22 cellular contexts compared by ENCODE assay signal in the genomic region with DNA sequence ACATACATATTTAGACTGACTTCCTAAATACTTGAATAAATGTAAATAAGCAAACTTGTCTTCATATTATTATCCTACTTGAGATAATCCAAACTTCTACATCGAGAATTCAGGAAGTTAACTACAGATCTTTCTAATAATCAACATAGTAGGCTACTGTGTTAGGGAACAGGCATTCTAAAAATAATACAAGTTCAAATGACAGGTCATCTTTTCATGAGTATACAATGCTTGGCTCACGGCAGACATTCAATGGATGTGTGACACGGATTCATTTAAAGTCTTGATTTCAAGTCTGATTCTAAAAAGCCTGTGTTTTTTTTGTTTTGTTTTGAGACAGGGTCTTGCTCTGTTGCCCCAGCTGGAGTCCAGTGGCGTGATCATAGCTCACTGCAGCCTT.
A peak's percentile ranks its signal among the peaks of the same experiment; 100 is the strongest.
DNase-seq lines count a peak whose midpoint lies in the region; ATAC-seq, FAIRE-seq and TF ChIP-seq lines count a peak whose summit lies in the region.
"Had no signal": no experiment of that assay in that cellular context is flagged by ENCODE, and none has a peak within 500 bp of the region (broad histone marks: within the 10 kb centered on the region; RNA-seq: fewer than 3 reads in every experiment).

No MANE protein-coding gene starts in this region.

- H3K27me3 ChIP-seq in dorsolateral prefrontal cortex: no peaks in the 10 kb centered on the region
- H3K27me3 ChIP-seq in gastrocnemius medialis: no peaks in the 10 kb centered on the region
- H3K27me3 ChIP-seq: BLaER1 treated with 17β-estradiol and CSF1 and Interleukin-3, amounts not matched to agents 10 nM and 100 nM had no signal

- H3K36me3 ChIP-seq in gastrocnemius medialis: peaks cover 0 to 43% of the 10 kb centered on the region in 2 donors

- TF ChIP-seq POLR2A in gastrocnemius medialis (IDR thresholded peaks at IDR 0.05): no peak

- no peak for DNase-seq in dorsolateral prefrontal cortex
- no peak for DNase-seq in osteocyte (ENCODE audit: extremely low spot score, unreplicated experiment)
- DNase-seq in gastrocnemius medialis: no peak
- no peak for DNase-seq in frontal cortex (ENCODE audit: low spot score in 2 of 2)
- no peak for DNase-seq in AML-193 (lab: John Stamatoyannopoulos, UW)
- DNase-seq in activated T-helper 2 cell treated with anti-CD3 and anti-CD28 coated beads, Interferon-gamma antibody, Interleukin-2, Interleukin-4, amounts not matched to agents 10 μg/mL and 5 μg/mL and 100 μg/mL, durations not matched to agents 14 hours and 24 hours and 36 hours (ENCODE audit: low spot score): no peak
- DNase-seq: 8988T; ACHN; Caco-2; Calu3; CD4-positive, alpha-beta T cell; CD8-positive, alpha-beta T cell; DMS79 treated with DMSO at 0.1 percent for 48 hours; GDM1 had no signal

- H3K27ac Mint-ChIP-seq in osteocyte (ENCODE audit: unreplicated experiment): peak overlapping the region; percentile 38
- no peak overlapping the region for H3K27ac Mint-ChIP-seq in activated T-helper 2 cell treated with anti-CD3 and anti-CD28 coated beads, Interferon-gamma antibody, Interleukin-2, Interleukin-4, amounts not matched to agents 10 μg/mL and 5 μg/mL and 100 μg/mL, durations not matched to agents 14 hours and 24 hours and 36 hours
- H3K27ac Mint-ChIP-seq: B cell; CD4-positive, alpha-beta T cell; CD8-positive, alpha-beta T cell had no signal

- no peaks in the 10 kb centered on the region for H3K9me3 Mint-ChIP-seq in osteocyte (ENCODE audit: unreplicated experiment)
- H3K9me3 Mint-ChIP-seq in activated T-helper 2 cell treated with anti-CD3 and anti-CD28 coated beads, Interferon-gamma antibody, Interleukin-2, Interleukin-4, amounts not matched to agents 10 μg/mL and 5 μg/mL and 100 μg/mL, durations not matched to agents 14 hours and 24 hours and 36 hours: no peaks in the 10 kb centered on the region
- H3K9me3 Mint-ChIP-seq: CD4-positive, alpha-beta T cell; CD8-positive, alpha-beta T cell had no signal

- H3K27ac ChIP-seq in dorsolateral prefrontal cortex (peak overlapping the region in 33 of 59 donors; percentile 1 to 73 (median 32)), gastrocnemius medialis (peak overlapping the region in 3 of 4 donors; percentile 46 to 50 (median 50))
- H3K27ac ChIP-seq: BLaER1 treated with 17β-estradiol and CSF1 and Interleukin-3, amounts not matched to agents 10 nM and 100 nM; C4-2B had no signal

- peaks cover 5 to 7% of the 10 kb centered on the region in 2 donors for H3K4me1 ChIP-seq in gastrocnemius medialis
- H3K4me1 ChIP-seq: Caco-2 had no signal

- no peaks in the 10 kb centered on the region for H3K9me3 ChIP-seq in gastrocnemius medialis
- H3K9me3 ChIP-seq: BLaER1 treated with 17β-estradiol and CSF1 and Interleukin-3, amounts not matched to agents 10 nM and 100 nM; Caco-2 had no signal

- peaks cover 16% of the 10 kb centered on the region for H3K4me1 Mint-ChIP-seq in osteocyte (ENCODE audit: unreplicated experiment)
- H3K4me1 Mint-ChIP-seq in activated T-helper 2 cell treated with anti-CD3 and anti-CD28 coated beads, Interferon-gamma antibody, Interleukin-2, Interleukin-4, amounts not matched to agents 10 μg/mL and 5 μg/mL and 100 μg/mL, durations not matched to agents 14 hours and 24 hours and 36 hours (ENCODE audit: low read depth): peaks cover 36% of the 10 kb centered on the region
- H3K4me1 Mint-ChIP-seq: B cell had no signal

- FAIRE-seq in G401.6 (lab: Jason Lieb, UNC): peak; percentile 13
- FAIRE-seq in frontal cortex (lab: Jason Lieb, UNC): no peak
- FAIRE-seq: D721Med, GM12878, GM12892, GM18507 had no signal

- no peak for TF ChIP-seq CTCF in dorsolateral prefrontal cortex (IDR thresholded peaks at IDR 0.05 in 54 of 56, conservative IDR thresholded peaks at IDR 0.05 in 2 of 56; ENCODE audit: low read depth in 1 of 56, partially characterized antibody in 56 of 56)
- no peak for TF ChIP-seq CTCF in osteocyte (IDR thresholded peaks at IDR 0.05)
- no peak for TF ChIP-seq CTCF in gastrocnemius medialis (IDR thresholded peaks at IDR 0.05 in 4 of 5, conservative IDR thresholded peaks at IDR 0.05 in 1 of 5)

- in situ Hi-C loops in gastrocnemius medialis (cut with MboI; ENCODE audit: low sequenced_read_pairs in 4 of 4): no loop called here

- intact Hi-C loops in dorsolateral prefrontal cortex (cut with DNase I): loop anchor here in 1 of 2 donors (5.0 kb wide), 1 partner anchor 37 kb away; no protein-coding TSS in a partner anchor
- intact Hi-C loops in gastrocnemius medialis (cut with DNase I; ENCODE audit: low total_unique reads): no loop called here
- intact Hi-C loops in activated T-helper 2 cell treated with anti-CD3 and anti-CD28 coated beads, Interferon-gamma antibody, Interleukin-2, Interleukin-4, amounts not matched to agents 10 μg/mL and 5 μg/mL and 100 μg/mL, durations not matched to agents 14 hours and 24 hours and 36 hours (cut with micrococcal nuclease): no loop called here

- H3K4me3 ChIP-seq in dorsolateral prefrontal cortex (no peak overlapping the region), gastrocnemius medialis (no peak overlapping the region)
- H3K4me3 ChIP-seq: BLaER1 treated with 17β-estradiol and CSF1 and Interleukin-3, amounts not matched to agents 10 nM and 100 nM; GM12878 had no signal

- no peak overlapping the region for H3K4me3 Mint-ChIP-seq in osteocyte (ENCODE audit: unreplicated experiment)
- no peak overlapping the region for H3K4me3 Mint-ChIP-seq in activated T-helper 2 cell treated with anti-CD3 and anti-CD28 coated beads, Interferon-gamma antibody, Interleukin-2, Interleukin-4, amounts not matched to agents 10 μg/mL and 5 μg/mL and 100 μg/mL, durations not matched to agents 14 hours and 24 hours and 36 hours (ENCODE audit: low read depth)
- H3K4me3 Mint-ChIP-seq: B cell; CD4-positive, alpha-beta T cell; CD8-positive, alpha-beta T cell had no signal

- H3K27me3 Mint-ChIP-seq in osteocyte (ENCODE audit: unreplicated experiment): no peaks in the 10 kb centered on the region
- no peaks in the 10 kb centered on the region for H3K27me3 Mint-ChIP-seq in activated T-helper 2 cell treated with anti-CD3 and anti-CD28 coated beads, Interferon-gamma antibody, Interleukin-2, Interleukin-4, amounts not matched to agents 10 μg/mL and 5 μg/mL and 100 μg/mL, durations not matched to agents 14 hours and 24 hours and 36 hours (ENCODE audit: low read depth)
- H3K27me3 Mint-ChIP-seq: B cell; CD4-positive, alpha-beta T cell had no signal

- peak; percentile 47 to 48 for ATAC-seq in gastrocnemius medialis
- ATAC-seq: CD8-positive, alpha-beta T cell; GM12878 had no signal

- H3K36me3 Mint-ChIP-seq in osteocyte (ENCODE audit: unreplicated experiment): peaks cover 71% of the 10 kb centered on the region
- peaks cover 73% of the 10 kb centered on the region for H3K36me3 Mint-ChIP-seq in activated T-helper 2 cell treated with anti-CD3 and anti-CD28 coated beads, Interferon-gamma antibody, Interleukin-2, Interleukin-4, amounts not matched to agents 10 μg/mL and 5 μg/mL and 100 μg/mL, durations not matched to agents 14 hours and 24 hours and 36 hours (ENCODE audit: low read depth)
